Comparison of ENCODE assay signal across 12 cellular contexts in genomic region chr15:61702224-61703120, GRCh38.
DNase-seq lines count a peak whose midpoint lies in the region; ATAC-seq and TF ChIP-seq lines count a peak whose summit lies in the region.
"Had no signal": no experiment of that assay in that cellular context is flagged by ENCODE, and none has a peak within 500 bp of the region (broad histone marks: within the 10 kb centered on the region; RNA-seq: fewer than 3 reads in every experiment).

No MANE protein-coding gene starts in this region.

- ATAC-seq in GM21528 (IDR thresholded peaks at IDR 0.05; ENCODE audit: low FRiP score, unreplicated experiment) (no peak), HG03135 (IDR thresholded peaks at IDR 0.05; ENCODE audit: unreplicated experiment) (no peak)

- no peak overlapping the region for H3K4me3 ChIP-seq in BE2C (ENCODE audit: low read depth, low read length)
- H3K4me3 ChIP-seq: SJSA1 had no signal

- no peak for DNase-seq in BE2C
- peak; percentile 32 for DNase-seq in RPMI8226
- DNase-seq in iPS-NIHi7 (ENCODE audit: extremely low spot score): peak; percentile 57
- DNase-seq in anterior cingulate cortex (lab: John Stamatoyannopoulos, UW): no peak
- no peak for DNase-seq in GOT3 (lab: John Stamatoyannopoulos, UW)
- DNase-seq: activated naive CD4-positive, alpha-beta T cell treated with Interleukin-2 at 50 U/mL for 16 hours; NCI-H526 treated with DMSO at 0.1 percent for 48 hours; stimulated activated naive CD4-positive, alpha-beta T cell treated with Interleukin-2 at 50 U/mL for 16 hours had no signal

- no peaks in the 10 kb centered on the region for H3K36me3 ChIP-seq in BE2C
- H3K36me3 ChIP-seq: SJSA1 had no signal

- no peaks in the 10 kb centered on the region for H3K9me3 ChIP-seq in BE2C
- H3K9me3 ChIP-seq: SJSA1 had no signal

- TF ChIP-seq CTCF in BE2C (IDR thresholded peaks at IDR 0.05; ENCODE audit: low read depth, low read length) (peak; percentile 3; the same call in 1 of the 2 replicates), LNCAP (IDR thresholded peaks at IDR 0.05) (peak; percentile 52; the same call in 1 of the 2 replicates)

- H3K27me3 ChIP-seq in BE2C: no peaks in the 10 kb centered on the region

- H3K4me1 ChIP-seq in BE2C: no peaks in the 10 kb centered on the region
- H3K4me1 ChIP-seq: SJSA1 had no signal

Comparison
In these comparisons a context has a peak if more than half of its experiments do, and no peak if none do; other contexts are left out.
1. DNase-seq: peak in RPMI8226 (single experiment) and iPS-NIHi7 (single experiment); none in BE2C (single experiment), anterior cingulate cortex (0 of 58) and GOT3 (single experiment).